In genomic region chr2:178478102-178478441, GRCh38 we compare ENCODE assay signal across 8 cellular contexts. TPM values are rescaled to one million over a fixed set of nuclear protein-coding genes. Genes with fewer than 3 reads are reported as not detected.
A peak's percentile ranks its signal among the peaks of the same experiment; 100 is the strongest.
DNase-seq lines count a peak whose midpoint lies in the region; ATAC-seq and TF ChIP-seq lines count a peak whose summit lies in the region.

No MANE protein-coding gene starts in this region.

- H3K4me2 ChIP-seq in SK-N-SH: peak overlapping the region; percentile 80

- H3K9me3 ChIP-seq in SK-N-SH (no peaks in the 10 kb centered on the region), adrenal gland (replicated peaks in 1 of 3) (no peaks in the 10 kb centered on the region), thoracic aorta (no peaks in the 10 kb centered on the region)

- H3K79me2 ChIP-seq in SK-N-SH (ENCODE audit: insufficient read depth): peaks cover 62% of the 10 kb centered on the region

- no peak for DNase-seq in SK-N-SH
- peak in 1 of 2 experiments; percentile 14 for DNase-seq in HL-60 (ENCODE audit: low read depth in 1 of 2, low spot score in 1 of 2)
- DNase-seq in adrenal gland: peak in 2 of 7 donors; percentile 10 to 31
- peak; percentile 60 for DNase-seq in left kidney (ENCODE audit: low read depth, low spot score)
- no peak for DNase-seq in thoracic aorta (ENCODE audit: low spot score)
- no peak for DNase-seq in posterior vena cava (ENCODE audit: low spot score)

- no peak for TF ChIP-seq EP300 in SK-N-SH (IDR thresholded peaks at IDR 0.05; ENCODE audit: borderline replicate concordance in 1 of 2, low read depth in 1 of 2, low read length in 1 of 2)

- H3K27me3 ChIP-seq in SK-N-SH (ENCODE audit: insufficient read depth) (no peaks in the 10 kb centered on the region), HL-60 (ENCODE audit: insufficient read depth, poor library complexity, severe bottlenecking) (no peaks in the 10 kb centered on the region), adrenal gland (no peaks in the 10 kb centered on the region), thoracic aorta (replicated peaks; ENCODE audit: insufficient read depth) (no peaks in the 10 kb centered on the region)

- intact Hi-C loops in adrenal gland (cut with DNase I): no loop called here
- intact Hi-C loops in posterior vena cava (cut with DNase I): loop anchor here in 1 of 2 donors (2.0 kb wide), 1 partner anchor 23 kb away; no protein-coding TSS in a partner anchor

- TF ChIP-seq POLR2A in adrenal gland (IDR thresholded peaks at IDR 0.05): no peak

- CTCF ChIA-PET in SK-N-SH (lab: Yijun Ruan, JAX): no interaction called here

- peak overlapping the region; percentile 95 for H2AFZ ChIP-seq in SK-N-SH (ENCODE audit: low read depth)

- H3K27ac ChIP-seq in SK-N-SH (ENCODE audit: low read depth in 2 of 2, low read length in 1 of 2) (peak overlapping the region; percentile 78 to 91), HL-60 (replicated peaks) (peak overlapping the region; percentile 80), adrenal gland (peak overlapping the region; percentile 73 to 99 (median 95)), thoracic aorta (peak overlapping the region; percentile 93 to 98)

- H3K4me3 ChIP-seq in SK-N-SH (ENCODE audit: low read depth in 2 of 2, low read length in 1 of 2) (peak overlapping the region; percentile 62 to 93), HL-60 (replicated peaks; ENCODE audit: insufficient read depth, low read length) (peak overlapping the region; percentile 85), adrenal gland (peak overlapping the region; percentile 2 to 91 (median 80)), thoracic aorta (peak overlapping the region; percentile 83)

- ATAC-seq in SK-N-SH treated with all-trans-retinoic acid at 6 μM for 48 hours (no peak; the same call in 2 of the 3 replicates), thoracic aorta (ENCODE audit: insufficient number of reproducible peaks, low FRiP score, low read depth) (no peak), HG03175 (IDR thresholded peaks at IDR 0.05; ENCODE audit: unreplicated experiment) (no peak)

- no peak for TF ChIP-seq CTCF in SK-N-SH (IDR thresholded peaks at IDR 0.05)
- no peak for TF ChIP-seq CTCF in HL-60 (IDR thresholded peaks at IDR 0.05; ENCODE audit: insufficient read depth, low read length)
- TF ChIP-seq CTCF in adrenal gland (IDR thresholded peaks at IDR 0.05): no peak
- no peak for TF ChIP-seq CTCF in thoracic aorta (IDR thresholded peaks at IDR 0.05)

- peaks cover 0 to 5% of the 10 kb centered on the region in 2 experiments for H3K36me3 ChIP-seq in SK-N-SH (replicated peaks in 1 of 2; ENCODE audit: control insufficient read depth in 1 of 2, insufficient read depth in 2 of 2, low read length in 1 of 2)
- no peaks in the 10 kb centered on the region for H3K36me3 ChIP-seq in adrenal gland (replicated peaks in 1 of 2)
- H3K36me3 ChIP-seq in thoracic aorta: no peaks in the 10 kb centered on the region

- peaks cover 22% of the 10 kb centered on the region for H4K20me1 ChIP-seq in SK-N-SH (ENCODE audit: insufficient read depth)

- 1% methylated on average over 10 of the region's 10 CpGs for WGBS in SK-N-SH (ENCODE audit: low lambda C conversion rate)
- 1 to 2% (median 1%) methylated on average over 10 of the region's 10 CpGs for WGBS in adrenal gland, 4 donors

- H3K9me2 ChIP-seq in SK-N-SH: no peaks in the 10 kb centered on the region

- POLR2A ChIA-PET in SK-N-SH (lab: Yijun Ruan, JAX): no interaction called here

- H3F3A ChIP-seq in SK-N-SH (replicated peaks; ENCODE audit: insufficient read depth): peaks cover 19% of the 10 kb centered on the region

- TF ChIP-seq RAD21 in SK-N-SH (IDR thresholded peaks at IDR 0.05; ENCODE audit: low read length): no peak

- H3K9ac ChIP-seq in SK-N-SH: peak overlapping the region; percentile 89

- H3K4me1 ChIP-seq in SK-N-SH (ENCODE audit: control insufficient read depth in 1 of 2, insufficient read depth in 2 of 2, low read depth in 1 of 2, low read length in 1 of 2) (peaks cover 17 to 26% of the 10 kb centered on the region in 2 experiments), adrenal gland (replicated peaks in 1 of 2) (peaks cover 28 to 40% of the 10 kb centered on the region in 2 donors), thoracic aorta (ENCODE audit: control insufficient read depth in 1 of 2, low read depth in 2 of 2) (peaks cover 34 to 47% of the 10 kb centered on the region in 2 donors)

TF ChIP-seq in SK-N-SH, 30 proteins besides CTCF, POLR2A, EP300 and RAD21 (continues in another document):
- TF ChIP-seq YY1 (IDR thresholded peaks at IDR 0.05; ENCODE audit: low read depth): no peak; the same call in 1 of the 2 replicates

TF ChIP-seq in SK-N-SH treated with all-trans-retinoic acid at 6 μM for 48 hours, 23 proteins besides CTCF, POLR2A, EP300 and RAD21 (continues in another document):
- TF ChIP-seq BACH2 (CRISPR knock-in tag; IDR thresholded peaks at IDR 0.05; ENCODE audit: borderline replicate concordance) (no peak), PPARA (CRISPR knock-in tag; IDR thresholded peaks at IDR 0.05; ENCODE audit: borderline replicate concordance) (no peak), ZFP30 (CRISPR knock-in tag; IDR thresholded peaks at IDR 0.05) (no peak), ARNTL (CRISPR knock-in tag; IDR thresholded peaks at IDR 0.05; ENCODE audit: borderline replicate concordance, low read depth) (no peak), ZNF565 (CRISPR knock-in tag; conservative IDR thresholded peaks at IDR 0.05; ENCODE audit: low read depth) (no peak), CSDC2 (CRISPR knock-in tag; IDR thresholded peaks at IDR 0.05) (no peak), POU6F1 (CRISPR knock-in tag; IDR thresholded peaks at IDR 0.05; ENCODE audit: borderline replicate concordance, low read depth) (no peak), RARB (CRISPR knock-in tag; IDR thresholded peaks at IDR 0.05) (no peak), ZFP3 (CRISPR knock-in tag; IDR thresholded peaks at IDR 0.05) (no peak), CSRNP3 (CRISPR knock-in tag; IDR thresholded peaks at IDR 0.05) (no peak)

RNA-seq across cellular contexts. Expression of gene FKBP7, which starts 0.3 kb away (rescaled TPM):
- 34.7 and 35.6 TPM in 2 replicates for polyA plus RNA-seq in SK-N-SH (2012; rRNA removed)
- 50.4 and 59.5 TPM in 2 replicates for polyA plus RNA-seq in SK-N-SH (2012; cell fraction: cytosol; rRNA removed)
- polyA plus RNA-seq in SK-N-SH (2012; cell fraction: nucleus; rRNA removed): 20.1 and 20.2 TPM in 2 replicates
- total RNA-seq in adrenal gland: 10 to 100 TPM in 3 of 8 donors, 1 to 10 TPM in 5; 5.3 to 14.3 (median 8.4) TPM
- polyA plus RNA-seq in adrenal gland: 10 to 100 TPM in 1 of 3 donors, 1 to 10 TPM in 2; 7.4 to 18.0 (median 8.9) TPM
- 10 to 100 TPM; 20.1 to 21.8 TPM for total RNA-seq in thoracic aorta
- 10 to 100 TPM; 15.0 to 30.4 TPM for total RNA-seq in posterior vena cava

RNA-seq across cellular contexts. Expression of gene PLEKHA3, which starts 2.2 kb away (rescaled TPM):
- 5.7 and 6.4 TPM in 2 replicates for polyA plus RNA-seq in SK-N-SH (2012; rRNA removed)
- 8.2 and 18.3 TPM in 2 replicates for polyA plus RNA-seq in SK-N-SH (2012; cell fraction: cytosol; rRNA removed)
- polyA plus RNA-seq in SK-N-SH (2012; cell fraction: nucleus; rRNA removed): 2.0 and 5.1 TPM in 2 replicates
- 10 to 100 TPM; 11.1 to 96.4 (median 40.1) TPM for total RNA-seq in adrenal gland
- polyA plus RNA-seq in adrenal gland: 10 to 100 TPM in 1 of 3 donors, 1 to 10 TPM in 2; 1.8 to 33.4 (median 3.5) TPM
- total RNA-seq in thoracic aorta: 10 to 100 TPM in 1 of 2 donors, 1 to 10 TPM in 1; 9.7 to 22.5 TPM
- 10 to 100 TPM; 37.2 to 45.1 TPM for total RNA-seq in posterior vena cava

RNA-seq across cellular contexts. Expression of gene PJVK, which starts 26.9 kb away (rescaled TPM):
- polyA plus RNA-seq in SK-N-SH (2012; rRNA removed): 5.3 and 10.8 TPM in 2 replicates
- polyA plus RNA-seq in SK-N-SH (2012; cell fraction: cytosol; rRNA removed): 1.8 TPM in 2 replicates
- 21.4 and 54.0 TPM in 2 replicates for polyA plus RNA-seq in SK-N-SH (2012; cell fraction: nucleus; rRNA removed)
- 1 to 10 TPM in 6 of 8 donors, under 1 TPM in 1, not detected in 1; 0.70 to 4.8 (median 2.9) TPM for total RNA-seq in adrenal gland
- 10 to 100 TPM in 2 of 3 donors, 1 to 10 TPM in 1; 3.2 to 19.6 (median 11.6) TPM for polyA plus RNA-seq in adrenal gland
- 1 to 10 TPM; 1.8 TPM for total RNA-seq in thoracic aorta
- 1 to 10 TPM; 2.7 to 5.0 TPM for total RNA-seq in posterior vena cava

RNA-seq across cellular contexts. Expression of gene PRKRA, which starts 27.1 kb away (rescaled TPM):
- polyA plus RNA-seq in SK-N-SH (2012; rRNA removed): 35.7 and 44.3 TPM in 2 replicates
- polyA plus RNA-seq in SK-N-SH (2012; cell fraction: cytosol; rRNA removed): 42.6 and 44.6 TPM in 2 replicates
- 38.9 and 48.6 TPM in 2 replicates for polyA plus RNA-seq in SK-N-SH (2012; cell fraction: nucleus; rRNA removed)
- 10 to 100 TPM; 34.5 to 54.4 (median 42.3) TPM for total RNA-seq in adrenal gland
- 10 to 100 TPM; 33.5 to 55.2 (median 38.9) TPM for polyA plus RNA-seq in adrenal gland
- 10 to 100 TPM; 61.3 to 71.5 TPM for total RNA-seq in thoracic aorta
- total RNA-seq in posterior vena cava: 10 to 100 TPM; 51.0 to 58.9 TPM
